In genomic region chr7:128561116-128561722, GRCh38 we compare ENCODE assay signal across 8 cellular contexts.
DNase-seq lines count a peak whose midpoint lies in the region; ATAC-seq and TF ChIP-seq lines count a peak whose summit lies in the region.
"Not testable (repeated sequence)": the region's sequence is repeated elsewhere in the genome, so short reads cannot be mapped to it uniquely, and the experiment has no call there.

No MANE protein-coding gene starts in this region.

- not testable (repeated sequence) for TF ChIP-seq CTCF in mucosa of descending colon (IDR thresholded peaks at IDR 0.05); transverse colon (IDR thresholded peaks at IDR 0.05)

- intact Hi-C loops in Right ventricle myocardium superior (cut with DNase I); mucosa of descending colon (cut with DNase I, micrococcal nuclease); transverse colon (cut with DNase I; ENCODE audit: low total_unique reads): not testable (repeated sequence)

- not testable (repeated sequence) for H3K36me3 Mint-ChIP-seq in activated naive CD8-positive, alpha-beta T cell treated with anti-CD3 and anti-CD28 coated beads for 36 hours

- H3K4me3 ChIP-seq in mucosa of descending colon, transverse colon: not testable (repeated sequence)

- TF ChIP-seq POLR2A in transverse colon (IDR thresholded peaks at IDR 0.05): not testable (repeated sequence)

- not testable (repeated sequence) for H3K27me3 ChIP-seq in transverse colon

- not testable (repeated sequence) for H3K9me3 ChIP-seq in mucosa of descending colon, transverse colon

- in situ Hi-C loops in transverse colon (cut with MboI; ENCODE audit: low pct_ligation_motif_present in 1 of 4, low pct_unique_long_range_greater_than_20kb in 1 of 4, low sequenced_read_pairs in 3 of 4): not testable (repeated sequence)

- not testable (repeated sequence) for H3K27me3 Mint-ChIP-seq in activated naive CD8-positive, alpha-beta T cell treated with anti-CD3 and anti-CD28 coated beads for 36 hours

- TF ChIP-seq EP300 in transverse colon (IDR thresholded peaks at IDR 0.05; ENCODE audit: low read depth): not testable (repeated sequence)

- peak overlapping the region; percentile 2 to 63 (median 40) for H3K27ac ChIP-seq in transverse colon

- peaks cover 15% of the 10 kb centered on the region for H3K4me1 ChIP-seq in mucosa of descending colon (ENCODE audit: low read depth)
- peaks cover 0 to 25% (median 21%) of the 10 kb centered on the region in 4 donors for H3K4me1 ChIP-seq in transverse colon

- peak overlapping the region; percentile 58 for H3K27ac Mint-ChIP-seq in activated naive CD8-positive, alpha-beta T cell treated with anti-CD3 and anti-CD28 coated beads for 36 hours

- not testable (repeated sequence) for DNase-seq in activated naive CD8-positive, alpha-beta T cell treated with anti-CD3 and anti-CD28 coated beads for 36 hours; mucosa of descending colon; transverse colon
- DNase-seq in Right ventricle myocardium superior: peak; percentile 10

- H3K36me3 ChIP-seq in mucosa of descending colon (ENCODE audit: low read depth); transverse colon: not testable (repeated sequence)

- H3K9me3 Mint-ChIP-seq in activated naive CD8-positive, alpha-beta T cell treated with anti-CD3 and anti-CD28 coated beads for 36 hours: not testable (repeated sequence)

- ATAC-seq in GM18861 (IDR thresholded peaks at IDR 0.05; ENCODE audit: unreplicated experiment) (peak; percentile 88), GM19438 (IDR thresholded peaks at IDR 0.05; ENCODE audit: low read depth, unreplicated experiment) (peak; percentile 70), HG02759 (IDR thresholded peaks at IDR 0.05; ENCODE audit: unreplicated experiment) (peak; percentile 67), HG03342 (IDR thresholded peaks at IDR 0.05; ENCODE audit: unreplicated experiment) (peak; percentile 66), mucosa of descending colon (peak; percentile 68)
- not testable (repeated sequence) for ATAC-seq in Right ventricle myocardium superior (ENCODE audit: poor library complexity)

- not testable (repeated sequence) for H3K4me3 Mint-ChIP-seq in activated naive CD8-positive, alpha-beta T cell treated with anti-CD3 and anti-CD28 coated beads for 36 hours

- H3K4me1 Mint-ChIP-seq in activated naive CD8-positive, alpha-beta T cell treated with anti-CD3 and anti-CD28 coated beads for 36 hours: peaks cover 18% of the 10 kb centered on the region

- WGBS in transverse colon (ENCODE audit: low coverage in 1 of 2), 2 donors: 37 to 58% methylated on average over 3 of the region's 4 CpGs
